1 cellular context compared by ENCODE assay signal in the genomic region with DNA sequence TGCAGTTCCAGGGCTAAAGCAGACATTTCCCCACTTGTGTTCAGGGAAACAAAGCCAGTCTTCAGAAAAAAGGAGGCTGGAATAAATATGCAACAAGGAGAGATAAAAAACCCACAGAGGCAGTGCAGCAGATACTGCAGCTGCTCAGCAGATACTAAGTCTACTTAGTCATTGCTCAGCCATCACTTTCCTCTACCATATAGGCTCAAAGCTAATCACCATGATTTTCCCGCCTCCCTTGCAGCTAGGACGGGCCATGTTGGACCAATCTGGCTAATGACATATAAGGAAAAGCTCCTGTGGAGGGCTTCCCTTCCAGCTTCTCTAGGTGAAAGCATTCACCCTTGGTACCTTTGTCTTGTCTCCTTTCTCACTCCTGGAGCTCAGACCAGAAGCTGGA.
TF ChIP-seq lines count a peak whose summit lies in the region.

No MANE protein-coding gene starts in this region.

TF ChIP-seq in HEK293, 187 proteins besides CTCF, POLR2A, EP300 and RAD21 (continued from another document):
- TF ChIP-seq, protein P1, sequence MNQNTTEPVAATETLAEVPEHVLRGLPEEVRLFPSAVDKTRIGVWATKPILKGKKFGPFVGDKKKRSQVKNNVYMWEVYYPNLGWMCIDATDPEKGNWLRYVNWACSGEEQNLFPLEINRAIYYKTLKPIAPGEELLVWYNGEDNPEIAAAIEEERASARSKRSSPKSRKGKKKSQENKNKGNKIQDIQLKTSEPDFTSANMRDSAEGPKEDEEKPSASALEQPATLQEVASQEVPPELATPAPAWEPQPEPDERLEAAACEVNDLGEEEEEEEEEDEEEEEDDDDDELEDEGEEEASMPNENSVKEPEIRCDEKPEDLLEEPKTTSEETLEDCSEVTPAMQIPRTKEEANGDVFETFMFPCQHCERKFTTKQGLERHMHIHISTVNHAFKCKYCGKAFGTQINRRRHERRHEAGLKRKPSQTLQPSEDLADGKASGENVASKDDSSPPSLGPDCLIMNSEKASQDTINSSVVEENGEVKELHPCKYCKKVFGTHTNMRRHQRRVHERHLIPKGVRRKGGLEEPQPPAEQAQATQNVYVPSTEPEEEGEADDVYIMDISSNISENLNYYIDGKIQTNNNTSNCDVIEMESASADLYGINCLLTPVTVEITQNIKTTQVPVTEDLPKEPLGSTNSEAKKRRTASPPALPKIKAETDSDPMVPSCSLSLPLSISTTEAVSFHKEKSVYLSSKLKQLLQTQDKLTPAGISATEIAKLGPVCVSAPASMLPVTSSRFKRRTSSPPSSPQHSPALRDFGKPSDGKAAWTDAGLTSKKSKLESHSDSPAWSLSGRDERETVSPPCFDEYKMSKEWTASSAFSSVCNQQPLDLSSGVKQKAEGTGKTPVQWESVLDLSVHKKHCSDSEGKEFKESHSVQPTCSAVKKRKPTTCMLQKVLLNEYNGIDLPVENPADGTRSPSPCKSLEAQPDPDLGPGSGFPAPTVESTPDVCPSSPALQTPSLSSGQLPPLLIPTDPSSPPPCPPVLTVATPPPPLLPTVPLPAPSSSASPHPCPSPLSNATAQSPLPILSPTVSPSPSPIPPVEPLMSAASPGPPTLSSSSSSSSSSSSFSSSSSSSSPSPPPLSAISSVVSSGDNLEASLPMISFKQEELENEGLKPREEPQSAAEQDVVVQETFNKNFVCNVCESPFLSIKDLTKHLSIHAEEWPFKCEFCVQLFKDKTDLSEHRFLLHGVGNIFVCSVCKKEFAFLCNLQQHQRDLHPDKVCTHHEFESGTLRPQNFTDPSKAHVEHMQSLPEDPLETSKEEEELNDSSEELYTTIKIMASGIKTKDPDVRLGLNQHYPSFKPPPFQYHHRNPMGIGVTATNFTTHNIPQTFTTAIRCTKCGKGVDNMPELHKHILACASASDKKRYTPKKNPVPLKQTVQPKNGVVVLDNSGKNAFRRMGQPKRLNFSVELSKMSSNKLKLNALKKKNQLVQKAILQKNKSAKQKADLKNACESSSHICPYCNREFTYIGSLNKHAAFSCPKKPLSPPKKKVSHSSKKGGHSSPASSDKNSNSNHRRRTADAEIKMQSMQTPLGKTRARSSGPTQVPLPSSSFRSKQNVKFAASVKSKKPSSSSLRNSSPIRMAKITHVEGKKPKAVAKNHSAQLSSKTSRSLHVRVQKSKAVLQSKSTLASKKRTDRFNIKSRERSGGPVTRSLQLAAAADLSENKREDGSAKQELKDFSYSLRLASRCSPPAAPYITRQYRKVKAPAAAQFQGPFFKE (tag by site-specific recombination; IDR thresholded peaks at IDR 0.05; ENCODE audit: borderline replicate concordance): no peak
- TF ChIP-seq ZNF530 (tag by site-specific recombination; IDR thresholded peaks at IDR 0.05; ENCODE audit: low read depth) (no peak), ZNF341 (tag by site-specific recombination; IDR thresholded peaks at IDR 0.05; ENCODE audit: low read depth) (no peak), YY1 (tag by site-specific recombination; IDR thresholded peaks at IDR 0.05) (no peak; the same call in 1 of the 2 replicates), ZNF626 (tag by site-specific recombination; IDR thresholded peaks at IDR 0.05) (peak; percentile 72; the same call in 1 of the 2 replicates), ZNF133 (tag by site-specific recombination; IDR thresholded peaks at IDR 0.05) (peak; percentile 21; the same call in 1 of the 2 replicates), TRIM28 (IDR thresholded peaks at IDR 0.05; ENCODE audit: borderline replicate concordance, low read length) (peak; percentile 79; the same call in 1 of the 2 replicates), PRDM1 (tag by site-specific recombination; IDR thresholded peaks at IDR 0.05) (no peak)
TF ChIP-seq in HEK293: peak in this region for 4.
